20 cellular contexts compared by ENCODE assay signal in genomic region chr4:34289962-34290361, GRCh38.
"Had no signal": no experiment of that assay in that cellular context is flagged by ENCODE, and none has a peak within 500 bp of the region (broad histone marks: within the 10 kb centered on the region; RNA-seq: fewer than 3 reads in every experiment).

No MANE protein-coding gene starts in this region.

- H3K4me3 Mint-ChIP-seq: dendritic cell treated with granulocyte-macrophage colony-stimulating factor and Interleukin-4, amounts not matched to agents 40 ng/mL and 50 ng/mL, for 4 days; immature natural killer cell had no signal

- H3K9me3 Mint-ChIP-seq: dendritic cell treated with granulocyte-macrophage colony-stimulating factor and Interleukin-4, amounts not matched to agents 40 ng/mL and 50 ng/mL, for 4 days had no signal

- ATAC-seq: foreskin keratinocyte, gastroesophageal sphincter, heart left ventricle, left lung, left ventricle myocardium superior, lower lobe of right lung had no signal

- H3K27ac Mint-ChIP-seq: dendritic cell treated with granulocyte-macrophage colony-stimulating factor and Interleukin-4, amounts not matched to agents 40 ng/mL and 50 ng/mL, for 4 days; immature natural killer cell had no signal

- DNase-seq: colonic mucosa; cortex of kidney; effector CD8-positive, alpha-beta T cell; foreskin keratinocyte; heart left ventricle; hypothalamus; immature natural killer cell; islet precursor cell; kidney; kidney glomerular epithelial cell; left lung; left ventricle myocardium superior; lower lobe of right lung; mesendoderm; midbrain had no signal

- H3K27ac ChIP-seq: colonic mucosa, esophagus muscularis mucosa, foreskin keratinocyte, gastroesophageal sphincter, heart left ventricle, hepatocyte, left lung, lower lobe of right lung had no signal

- H3K4me1 Mint-ChIP-seq: immature natural killer cell had no signal

- H3K4me1 ChIP-seq: colonic mucosa, esophagus muscularis mucosa, foreskin keratinocyte, gastroesophageal sphincter, heart left ventricle, left lung, lower lobe of right lung had no signal

- H3K36me3 ChIP-seq: colonic mucosa, esophagus muscularis mucosa, gastroesophageal sphincter, heart left ventricle, left lung, lower lobe of right lung had no signal

- H3K4me3 ChIP-seq: colonic mucosa, esophagus muscularis mucosa, gastroesophageal sphincter, heart left ventricle, hepatocyte, left lung, lower lobe of right lung had no signal

- FAIRE-seq: endothelial cell of umbilical vein, kidney had no signal

- H3K4me2 ChIP-seq: hepatocyte had no signal

- H2AFZ ChIP-seq: hepatocyte had no signal

- H3K27me3 ChIP-seq: colonic mucosa, esophagus muscularis mucosa, foreskin keratinocyte, gastroesophageal sphincter, heart left ventricle, hepatocyte, left lung had no signal

- H3K9me3 ChIP-seq: colonic mucosa, esophagus muscularis mucosa, gastroesophageal sphincter, heart left ventricle, left lung, lower lobe of right lung had no signal

- H3K36me3 Mint-ChIP-seq: immature natural killer cell had no signal

- H3K27me3 Mint-ChIP-seq: dendritic cell treated with granulocyte-macrophage colony-stimulating factor and Interleukin-4, amounts not matched to agents 40 ng/mL and 50 ng/mL, for 4 days had no signal
